In genomic region chr5:157603333-157604190, GRCh38 we compare ENCODE assay signal across 8 cellular contexts. TPM values are rescaled to one million over a fixed set of nuclear protein-coding genes. Genes with fewer than 3 reads are reported as not detected.
A peak's percentile ranks its signal among the peaks of the same experiment; 100 is the strongest.
DNase-seq lines count a peak whose midpoint lies in the region; ATAC-seq, FAIRE-seq and TF ChIP-seq lines count a peak whose summit lies in the region.

No MANE protein-coding gene starts in this region.

- peak; percentile 51 for FAIRE-seq in GM12892 (lab: Jason Lieb, UNC)

- H3K4me3 ChIP-seq in Loucy (ENCODE audit: low read length, poor library complexity, severe bottlenecking) = peak overlapping the region; percentile 64

- no peaks in the 10 kb centered on the region for H4K20me1 ChIP-seq in Loucy (ENCODE audit: insufficient read depth, low read length, poor library complexity, severe bottlenecking)

- no peak for TF ChIP-seq POLR2A in GM12892 (IDR thresholded peaks at IDR 0.05; ENCODE audit: low read depth, low read length)

- H3K9me3 ChIP-seq in Loucy (ENCODE audit: insufficient read depth, low read depth, low read length) = no peaks in the 10 kb centered on the region

- ATAC-seq in HG03159 (IDR thresholded peaks at IDR 0.05; ENCODE audit: unreplicated experiment) = no peak

- H3K79me2 ChIP-seq in Loucy (ENCODE audit: insufficient read depth, low read length) = no peaks in the 10 kb centered on the region

- no peak overlapping the region for H2AFZ ChIP-seq in Loucy (ENCODE audit: low read length)

- peaks cover 33% of the 10 kb centered on the region for H3K4me1 ChIP-seq in Loucy (ENCODE audit: insufficient read depth, low read length, poor library complexity, severe bottlenecking)

- peaks cover 9% of the 10 kb centered on the region; the same call in 1 of the 2 replicates for H3F3A ChIP-seq in Loucy (ENCODE audit: low read depth)

- H3K36me3 ChIP-seq in Loucy (ENCODE audit: insufficient read depth, low read length) = no peaks in the 10 kb centered on the region

- no peak for TF ChIP-seq CTCF in Loucy (conservative IDR thresholded peaks at IDR 0.05; ENCODE audit: low read length)

- H3K4me2 ChIP-seq in Loucy (ENCODE audit: low read depth, low read length, poor library complexity, severe bottlenecking) = peak overlapping the region; percentile 74

- H3K27me3 ChIP-seq in Loucy (ENCODE audit: insufficient read depth, low read length, poor library complexity, severe bottlenecking) = no peaks in the 10 kb centered on the region

- DNase-seq in GM12892 (ENCODE audit: insufficient read length) (no peak), fibroblast of the conjunctiva (ENCODE audit: low read depth) (peak; percentile 23), DMS53 treated with DMSO at 0.1 percent for 48 hours (lab: John Stamatoyannopoulos, UW; ENCODE audit: unreplicated experiment) (no peak), NCI-H748 treated with DMSO at 0.1 percent for 48 hours (lab: John Stamatoyannopoulos, UW) (no peak)
- DNase-seq in activated CD8-positive, alpha-beta memory T cell treated with anti-CD3 and anti-CD28 coated beads for 1 hour (ENCODE audit: extremely low read depth in 1 of 2, low read depth in 1 of 2) = peak; percentile 21 to 25
- peak; percentile 50 to 63 for DNase-seq in stimulated activated CD8-positive, alpha-beta memory T cell treated with anti-CD3 and anti-CD28 coated beads, Interleukin-7, amount 100 ng/mL, for 4 hours (ENCODE audit: low read depth in 2 of 2)

- H3K9me2 ChIP-seq in Loucy (replicated peaks; ENCODE audit: low read depth, low read length) = no peaks in the 10 kb centered on the region

- no peak overlapping the region for H3K9ac ChIP-seq in Loucy (ENCODE audit: low read depth, low read length, poor library complexity, severe bottlenecking)

RNA-seq across cellular contexts. Expression of gene ADAM19, which starts 28.0 kb away (rescaled TPM):
- polyA plus RNA-seq in GM12892 (2012; ENCODE audit: missing spikeins) = 8.4 TPM

RNA-seq across cellular contexts. Expression of gene SOX30, which starts 48.7 kb away (rescaled TPM):
- polyA plus RNA-seq in GM12892 (2012; ENCODE audit: missing spikeins) = not detected

Comparison
In these comparisons a context has a peak if more than half of its experiments do, and no peak if none do; other contexts are left out.
1. DNase-seq: peak in activated CD8-positive, alpha-beta memory T cell treated with anti-CD3 and anti-CD28 coated beads for 1 hour (2 of 2), fibroblast of the conjunctiva (single experiment) and stimulated activated CD8-positive, alpha-beta memory T cell treated with anti-CD3 and anti-CD28 coated beads, Interleukin-7, amount 100 ng/mL, for 4 hours (2 of 2); none in GM12892 (single experiment), DMS53 treated with DMSO at 0.1 percent for 48 hours (single experiment) and NCI-H748 treated with DMSO at 0.1 percent for 48 hours (single experiment).